In the genomic region with DNA sequence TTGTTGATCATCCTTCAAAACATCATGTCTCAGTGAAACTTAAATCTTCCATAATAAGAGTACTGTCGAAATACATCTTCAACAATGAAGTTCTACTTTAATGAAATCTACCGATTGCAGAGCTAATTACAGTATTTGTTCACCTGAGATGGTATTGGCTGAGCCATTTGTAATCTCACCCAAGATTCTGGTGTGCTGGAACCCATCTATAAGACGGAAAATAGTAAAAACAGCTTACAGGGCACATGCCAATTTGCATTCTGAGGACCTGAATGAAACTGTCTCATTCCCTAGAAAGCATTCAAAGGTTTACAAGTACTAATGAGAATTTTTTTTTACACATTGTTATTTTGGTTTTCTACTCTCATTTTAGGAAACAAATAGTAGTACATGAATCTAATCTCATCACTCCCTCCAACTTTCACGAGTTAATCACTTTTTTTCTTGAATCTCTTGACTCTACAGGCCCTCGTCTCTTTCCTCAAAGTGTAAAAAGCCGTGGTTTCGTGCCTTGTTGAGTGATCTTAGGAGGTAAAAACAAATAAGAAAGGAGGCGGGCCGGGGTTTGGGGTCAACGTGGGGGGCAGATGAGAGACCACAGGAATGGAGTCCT, we compare ENCODE assay signal across 8 cellular contexts. TPM values are rescaled to one million over a fixed set of nuclear protein-coding genes. Genes with fewer than 3 reads are reported as not detected.
DNase-seq lines count a peak whose midpoint lies in the region; ATAC-seq, FAIRE-seq and TF ChIP-seq lines count a peak whose summit lies in the region.

No MANE protein-coding gene starts in this region.

- H3K9me3 Mint-ChIP-seq in memory B cell, result peaks cover 6% of the 10 kb centered on the region

- peak overlapping the region; percentile 81 for H3K27ac Mint-ChIP-seq in memory B cell

- peaks cover 38% of the 10 kb centered on the region for H3K4me1 ChIP-seq in body of pancreas

- 8% methylated on average over 10 of the region's 10 CpGs for whole genome bisulfite sequencing in body of pancreas, 2 donors

- no peak for FAIRE-seq in GM12892 (lab: Jason Lieb, UNC)

- peaks cover 13% of the 10 kb centered on the region for H3K36me3 Mint-ChIP-seq in memory B cell

- intact Hi-C loops in body of pancreas (cut with DNase I), result loop anchor here (10.0 kb wide), 1 partner anchor 104 kb away; a partner anchor contains a TSS

- peak overlapping the region; percentile 56 to 88 for H3K4me3 ChIP-seq in body of pancreas

- peak overlapping the region; percentile 98 for H3K4me3 Mint-ChIP-seq in memory B cell

- peaks cover 36% of the 10 kb centered on the region for H3K4me1 Mint-ChIP-seq in memory B cell

- DNase-seq in SIG-M5 treated with dmso at 0.1 percent for 504 hours (lab: John Stamatoyannopoulos, UW; ENCODE audit: unreplicated experiment), result peak; percentile 31
- DNase-seq in SIG-M5 (lab: John Stamatoyannopoulos, UW), result no peak
- DNase-seq in M059J (ENCODE audit: low read depth), result peak; percentile 55
- no peak for DNase-seq in body of pancreas
- no peak for DNase-seq in memory B cell (ENCODE audit: low spot score in 2 of 2)
- no peak for DNase-seq in MV-4-11 (lab: John Stamatoyannopoulos, UW)
- no peak for DNase-seq in GM12892 (ENCODE audit: insufficient read length)

- H3K27me3 Mint-ChIP-seq in memory B cell, result no peaks in the 10 kb centered on the region

- no peaks in the 10 kb centered on the region for H3K27me3 ChIP-seq in body of pancreas

- H3K36me3 ChIP-seq in body of pancreas (replicated peaks in 1 of 2; ENCODE audit: insufficient read depth in 1 of 2, low read depth in 2 of 2), result no peaks in the 10 kb centered on the region

- no peak for TF ChIP-seq POLR2A in body of pancreas (IDR thresholded peaks at IDR 0.05)
- no peak for TF ChIP-seq POLR2A in GM12892 (IDR thresholded peaks at IDR 0.05; ENCODE audit: low read depth, low read length)

- peak overlapping the region in 2 of 4 donors; percentile 69 to 81 for H3K27ac ChIP-seq in body of pancreas

- TF ChIP-seq CTCF in body of pancreas (IDR thresholded peaks at IDR 0.05), result no peak

- ATAC-seq in body of pancreas (no peak), memory B cell (ENCODE audit: low read depth) (no peak), HG02885 (IDR thresholded peaks at IDR 0.05; ENCODE audit: poor library complexity, unreplicated experiment) (no peak)

- no peaks in the 10 kb centered on the region for H3K9me3 ChIP-seq in body of pancreas

RNA-seq across cellular contexts. Expression of a gene that starts 1.0 kb away (rescaled TPM):
- 11.9 and 16.9 TPM in 2 replicates for total RNA-seq in M059J (2014; rRNA removed; shearing (Covaris generic))
- total RNA-seq in body of pancreas, result 1 to 10 TPM; 1.6 to 3.6 TPM
- polyA plus RNA-seq in GM12892 (2012; ENCODE audit: missing spikeins), result 7.7 TPM

RNA-seq across cellular contexts. Expression of a gene that starts 1.0 kb away (rescaled TPM):
- total RNA-seq in M059J (2014; rRNA removed; shearing (Covaris generic)), result 30.2 and 30.8 TPM in 2 replicates
- total RNA-seq in body of pancreas, result 1 to 10 TPM; 2.3 to 7.0 TPM
- polyA plus RNA-seq in GM12892 (2012; ENCODE audit: missing spikeins), result 10.3 TPM

RNA-seq across cellular contexts. Expression of a gene that starts 12.9 kb away (rescaled TPM):
- total RNA-seq in M059J (2014; rRNA removed; shearing (Covaris generic)), result not detected in 2 replicates
- not detected for total RNA-seq in body of pancreas
- not detected for polyA plus RNA-seq in GM12892 (2012; ENCODE audit: missing spikeins)

Comparison
In these comparisons a context has a peak if more than half of its experiments do, and no peak if none do; other contexts are left out.
1. DNase-seq: peak in SIG-M5 treated with dmso at 0.1 percent for 504 hours (single experiment) and M059J (single experiment); none in SIG-M5 (single experiment), body of pancreas (0 of 4), memory B cell (0 of 2), MV-4-11 (single experiment) and GM12892 (single experiment).